8 cellular contexts compared by ENCODE assay signal in genomic region chr3:16512435-16513140, GRCh38.
A peak's percentile ranks its signal among the peaks of the same experiment; 100 is the strongest.
DNase-seq lines count a peak whose midpoint lies in the region; ATAC-seq lines count a peak whose summit lies in the region.

No MANE protein-coding gene starts in this region.

- H3K27me3 Mint-ChIP-seq in dendritic cell treated with granulocyte-macrophage colony-stimulating factor and Interleukin-4, amounts not matched to agents 40 ng/mL and 50 ng/mL, for 4 days, result no peaks in the 10 kb centered on the region

- peak overlapping the region; percentile 96 for H3K27ac Mint-ChIP-seq in dendritic cell treated with granulocyte-macrophage colony-stimulating factor and Interleukin-4, amounts not matched to agents 40 ng/mL and 50 ng/mL, for 4 days
- peak overlapping the region; percentile 97 for H3K27ac Mint-ChIP-seq in stimulated activated effector memory CD8-positive, alpha-beta T cell treated with anti-CD3 and anti-CD28 coated beads, Interleukin-12 subunit alpha, Interleukin-12 subunit beta, amount 100 ng/mL, for 72 hours

- H3K36me3 Mint-ChIP-seq in dendritic cell treated with granulocyte-macrophage colony-stimulating factor and Interleukin-4, amounts not matched to agents 40 ng/mL and 50 ng/mL, for 4 days (ENCODE audit: low read depth), result peaks cover 26% of the 10 kb centered on the region
- peaks cover 54% of the 10 kb centered on the region for H3K36me3 Mint-ChIP-seq in stimulated activated effector memory CD8-positive, alpha-beta T cell treated with anti-CD3 and anti-CD28 coated beads, Interleukin-12 subunit alpha, Interleukin-12 subunit beta, amount 100 ng/mL, for 72 hours

- intact Hi-C loops in dendritic cell treated with granulocyte-macrophage colony-stimulating factor and Interleukin-4, amounts not matched to agents 40 ng/mL and 50 ng/mL, for 4 days (cut with micrococcal nuclease), result loop anchor here (5.0 kb wide), 2 partner anchors 140 to 910 kb away; partner anchors contain the start of genes BTD and HACL1

- H3K9me3 Mint-ChIP-seq in dendritic cell treated with granulocyte-macrophage colony-stimulating factor and Interleukin-4, amounts not matched to agents 40 ng/mL and 50 ng/mL, for 4 days, result no peaks in the 10 kb centered on the region
- H3K9me3 Mint-ChIP-seq in stimulated activated effector memory CD8-positive, alpha-beta T cell treated with anti-CD3 and anti-CD28 coated beads, Interleukin-12 subunit alpha, Interleukin-12 subunit beta, amount 100 ng/mL, for 72 hours, result no peaks in the 10 kb centered on the region

- peak; percentile 12 for ATAC-seq in HG03457 (IDR thresholded peaks at IDR 0.05; ENCODE audit: unreplicated experiment)
- ATAC-seq in activated CD4-positive, CD25-positive, alpha-beta regulatory T cell treated with anti-CD3 and anti-CD28 coated beads, Interleukin-2, amount 50 U/mL, for 24 hours, result peak; percentile 37 to 41
- peak; percentile 61 for ATAC-seq in stimulated activated effector memory CD8-positive, alpha-beta T cell treated with anti-CD3 and anti-CD28 coated beads, Interleukin-12 subunit alpha, Interleukin-12 subunit beta, amount 100 ng/mL, for 72 hours

- H3K4me3 Mint-ChIP-seq in dendritic cell treated with granulocyte-macrophage colony-stimulating factor and Interleukin-4, amounts not matched to agents 40 ng/mL and 50 ng/mL, for 4 days, result peak overlapping the region; percentile 98
- H3K4me3 Mint-ChIP-seq in stimulated activated effector memory CD8-positive, alpha-beta T cell treated with anti-CD3 and anti-CD28 coated beads, Interleukin-12 subunit alpha, Interleukin-12 subunit beta, amount 100 ng/mL, for 72 hours, result peak overlapping the region; percentile 97

- peak; percentile 54 for DNase-seq in AG08396 (ENCODE audit: low spot score)
- peak; percentile 32 for DNase-seq in GM19238 (ENCODE audit: insufficient read length, low spot score)
- DNase-seq in medulla oblongata (ENCODE audit: extremely low spot score), result peak; percentile 17
- peak; percentile 41 to 89 for DNase-seq in stimulated activated effector memory CD8-positive, alpha-beta T cell treated with anti-CD3 and anti-CD28 coated beads, Interleukin-12 subunit alpha, Interleukin-12 subunit beta, amount 100 ng/mL, for 72 hours (ENCODE audit: low spot score in 2 of 2)
- DNase-seq in dedifferentiated amniotic fluid mesenchymal stem cell (ENCODE audit: extremely low spot score), result no peak

- peaks cover 82% of the 10 kb centered on the region for H3K4me1 Mint-ChIP-seq in dendritic cell treated with granulocyte-macrophage colony-stimulating factor and Interleukin-4, amounts not matched to agents 40 ng/mL and 50 ng/mL, for 4 days (ENCODE audit: low read depth)
- peaks cover 79% of the 10 kb centered on the region for H3K4me1 Mint-ChIP-seq in stimulated activated effector memory CD8-positive, alpha-beta T cell treated with anti-CD3 and anti-CD28 coated beads, Interleukin-12 subunit alpha, Interleukin-12 subunit beta, amount 100 ng/mL, for 72 hours
